32 cellular contexts compared by ENCODE assay signal in genomic region chr19:15613338-15613737, GRCh38. TPM values are rescaled to one million over a fixed set of nuclear protein-coding genes. Genes with fewer than 3 reads are reported as not detected.
"Had no signal": no experiment of that assay in that cellular context is flagged by ENCODE, and none has a peak within 500 bp of the region (broad histone marks: within the 10 kb centered on the region; RNA-seq: fewer than 3 reads in every experiment).

No MANE protein-coding gene starts in this region.

- H3K4me3 ChIP-seq: colonic mucosa, esophagus squamous epithelium, gastrocnemius medialis, heart right ventricle, left lung, lower lobe of right lung, mucosa of descending colon had no signal

- H3K9me3 ChIP-seq: colonic mucosa, esophagus squamous epithelium, gastrocnemius medialis, heart right ventricle, left lung, lower lobe of right lung, mucosa of descending colon had no signal

- H3K36me3 ChIP-seq: colonic mucosa, esophagus squamous epithelium, gastrocnemius medialis, heart right ventricle, left lung, lower lobe of right lung had no signal

- H3K27ac ChIP-seq: colonic mucosa, epithelial cell of prostate, esophagus squamous epithelium, gastrocnemius medialis, heart right ventricle, left lung, lower lobe of right lung had no signal

- H3K4me1 ChIP-seq: colonic mucosa, gastrocnemius medialis, heart right ventricle, left lung, lower lobe of right lung had no signal

- FAIRE-seq: endometrium, islet of Langerhans, keratinocyte had no signal

- ATAC-seq: effector memory CD8-positive, alpha-beta T cell; esophagus mucosa; gastrocnemius medialis; heart right ventricle; left cardiac atrium; left lung; left ventricle myocardium superior; lower lobe of right lung; mucosa of descending colon had no signal

- DNase-seq: colonic mucosa; cortex of kidney; effector CD8-positive, alpha-beta T cell; effector memory CD8-positive, alpha-beta T cell; endodermal cell; erythroblast; esophagus squamous epithelium; foreskin fibroblast; foreskin melanocyte; gastrocnemius medialis; glutamatergic neuron; heart right ventricle; hippocampal formation; left cardiac atrium; left lung; left ventricle myocardium superior; lower lobe of right lung; mesenchymal stem cell; mucosa of descending colon; naive B cell had no signal

- H3K27me3 ChIP-seq: colonic mucosa, gastrocnemius medialis had no signal

RNA-seq across cellular contexts. Expression of gene CYP4F8, which starts 1.7 kb away (rescaled TPM):
- total RNA-seq: colonic mucosa, dermis microvascular lymphatic vessel endothelial cell, endodermal cell, esophagus mucosa, esophagus squamous epithelium, gastrocnemius medialis, glomerular endothelial cell, heart right ventricle, kidney epithelial cell, left cardiac atrium, left lung, left ventricle myocardium superior, lower lobe of right lung, lung microvascular endothelial cell, mesenteric fat pad, mesothelial cell of epicardium, mucosa of descending colon, myocyte had no signal
- polyA plus RNA-seq: heart right ventricle, keratinocyte had no signal

RNA-seq across cellular contexts. Expression of gene CYP4F3, which starts 27.4 kb away (rescaled TPM):
- total RNA-seq: dermis microvascular lymphatic vessel endothelial cell, endodermal cell, glomerular endothelial cell, kidney epithelial cell, lung microvascular endothelial cell, mesothelial cell of epicardium, myocyte had no signal

RNA-seq across cellular contexts. Expression of gene CYP4F12, which starts 59.5 kb away (rescaled TPM):
- total RNA-seq: dermis microvascular lymphatic vessel endothelial cell, endodermal cell, glomerular endothelial cell, kidney epithelial cell, lung microvascular endothelial cell, mesothelial cell of epicardium, myocyte had no signal
